17 cellular contexts compared by ENCODE assay signal in the genomic region with DNA sequence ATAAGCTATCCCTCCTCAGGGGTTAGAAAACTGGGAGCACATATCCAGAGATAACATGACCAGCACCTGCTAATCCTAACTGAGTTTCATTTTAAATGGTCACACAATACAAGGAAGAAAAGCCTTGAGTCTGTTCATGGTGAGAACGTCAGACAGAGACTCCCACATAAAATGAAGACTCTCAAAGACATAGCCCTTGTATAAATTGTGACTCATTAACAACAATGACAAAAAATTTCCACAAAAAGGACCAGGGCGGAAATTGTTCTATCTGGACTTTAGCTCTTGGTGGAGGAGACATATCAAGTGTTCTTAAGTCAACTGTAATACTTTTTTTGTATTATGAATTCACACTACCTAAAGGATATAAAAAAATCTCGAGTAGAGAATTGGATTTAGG.
DNase-seq lines count a peak whose midpoint lies in the region; ATAC-seq, FAIRE-seq and TF ChIP-seq lines count a peak whose summit lies in the region.
"Had no signal": no experiment of that assay in that cellular context is flagged by ENCODE, and none has a peak within 500 bp of the region (broad histone marks: within the 10 kb centered on the region; RNA-seq: fewer than 3 reads in every experiment).

No MANE protein-coding gene starts in this region.

- no peak for TF ChIP-seq CTCF in hepatocyte (IDR thresholded peaks at IDR 0.05; ENCODE audit: poor library complexity)
- no peak for TF ChIP-seq CTCF in gastroesophageal sphincter (IDR thresholded peaks at IDR 0.05)

- H3K9me2 ChIP-seq in hepatocyte (replicated peaks; ENCODE audit: insufficient read depth) = no peaks in the 10 kb centered on the region

- no peaks in the 10 kb centered on the region for H3K4me1 Mint-ChIP-seq in activated CD4-positive, alpha-beta memory T cell treated with anti-CD3 and anti-CD28 coated beads for 36 hours (ENCODE audit: low read depth)
- no peaks in the 10 kb centered on the region for H3K4me1 Mint-ChIP-seq in activated CD8-positive, alpha-beta memory T cell treated with anti-CD3 and anti-CD28 coated beads, Interleukin-2, amount 10 ng/mL, durations not matched to agents 7 days and 5 days
- H3K4me1 Mint-ChIP-seq: H9 had no signal

- no peak for FAIRE-seq in small intestine (lab: Jason Lieb, UNC)
- FAIRE-seq: A204.1, D721Med, H1 had no signal

- no peaks in the 10 kb centered on the region for H3K9me3 Mint-ChIP-seq in activated CD4-positive, alpha-beta memory T cell treated with anti-CD3 and anti-CD28 coated beads for 36 hours
- H3K9me3 Mint-ChIP-seq in activated CD8-positive, alpha-beta memory T cell treated with anti-CD3 and anti-CD28 coated beads, Interleukin-2, amount 10 ng/mL, durations not matched to agents 7 days and 5 days (ENCODE audit: low read depth) = no peaks in the 10 kb centered on the region
- H3K9me3 Mint-ChIP-seq: CD4-positive, alpha-beta T cell had no signal

- H4K20me1 ChIP-seq in hepatocyte (ENCODE audit: insufficient read depth, poor library complexity, severe bottlenecking) = no peaks in the 10 kb centered on the region

- no peak for ATAC-seq in gastroesophageal sphincter
- ATAC-seq in activated CD8-positive, alpha-beta memory T cell treated with anti-CD3 and anti-CD28 coated beads, Interleukin-2, amount 10 ng/mL, durations not matched to agents 7 days and 5 days = no peak

- no peaks in the 10 kb centered on the region for H3K36me3 ChIP-seq in hepatocyte (replicated peaks; ENCODE audit: insufficient read depth, low read depth)
- H3K36me3 ChIP-seq in small intestine (ENCODE audit: control insufficient read depth in 2 of 2, insufficient read depth in 2 of 2, low read length in 2 of 2) = no peaks in the 10 kb centered on the region
- H3K36me3 ChIP-seq in gastroesophageal sphincter = no peaks in the 10 kb centered on the region

- no peak overlapping the region for H3K27ac Mint-ChIP-seq in activated CD4-positive, alpha-beta memory T cell treated with anti-CD3 and anti-CD28 coated beads for 36 hours
- H3K27ac Mint-ChIP-seq in activated CD8-positive, alpha-beta memory T cell treated with anti-CD3 and anti-CD28 coated beads, Interleukin-2, amount 10 ng/mL, durations not matched to agents 7 days and 5 days = no peak overlapping the region
- H3K27ac Mint-ChIP-seq: CD4-positive, alpha-beta T cell; H9 had no signal

- H2AFZ ChIP-seq in hepatocyte = no peak overlapping the region

- H3K9me3 ChIP-seq in hepatocyte (ENCODE audit: low read depth) = no peaks in the 10 kb centered on the region
- H3K9me3 ChIP-seq in small intestine (ENCODE audit: control insufficient read depth, low read depth) = no peaks in the 10 kb centered on the region
- H3K9me3 ChIP-seq in gastroesophageal sphincter = no peaks in the 10 kb centered on the region
- H3K9me3 ChIP-seq: Caco-2 had no signal

- intact Hi-C loops in activated CD4-positive, alpha-beta memory T cell treated with anti-CD3 and anti-CD28 coated beads for 36 hours (cut with micrococcal nuclease) = no loop called here

- H3K79me2 ChIP-seq in hepatocyte = no peaks in the 10 kb centered on the region

- H3K4me1 ChIP-seq in hepatocyte (ENCODE audit: insufficient read depth) = no peaks in the 10 kb centered on the region
- H3K4me1 ChIP-seq in small intestine (ENCODE audit: control insufficient read depth in 2 of 2, insufficient read depth in 1 of 2, low read depth in 1 of 2, low read length in 1 of 2) = no peaks in the 10 kb centered on the region
- H3K4me1 ChIP-seq in gastroesophageal sphincter = no peaks in the 10 kb centered on the region
- H3K4me1 ChIP-seq: Caco-2 had no signal

- WGBS in hepatocyte (ENCODE audit: low lambda C conversion rate, missing lambda C conversion rate) = 86% methylated on average over 3 of the region's 3 CpGs
- WGBS in small intestine, 3 donors = 18 to 52% (median 30%) methylated on average over 3 of the region's 3 CpGs
- 82 to 91% methylated on average over 3 of the region's 3 CpGs for WGBS in gastroesophageal sphincter (ENCODE audit: low coverage in 1 of 2), 2 donors

- POLR2A ChIA-PET in activated CD4-positive, alpha-beta memory T cell treated with anti-CD3 and anti-CD28 coated beads for 36 hours (lab: Charles Lee) = no interaction called here

- no peaks in the 10 kb centered on the region for H3K27me3 Mint-ChIP-seq in activated CD4-positive, alpha-beta memory T cell treated with anti-CD3 and anti-CD28 coated beads for 36 hours
- no peaks in the 10 kb centered on the region for H3K27me3 Mint-ChIP-seq in activated CD8-positive, alpha-beta memory T cell treated with anti-CD3 and anti-CD28 coated beads, Interleukin-2, amount 10 ng/mL, durations not matched to agents 7 days and 5 days
- H3K27me3 Mint-ChIP-seq: CD4-positive, alpha-beta T cell had no signal

- no peaks in the 10 kb centered on the region for H3K27me3 ChIP-seq in hepatocyte
- H3K27me3 ChIP-seq in small intestine (ENCODE audit: control insufficient read depth in 2 of 2, insufficient read depth in 2 of 2, low read length in 2 of 2) = no peaks in the 10 kb centered on the region
- no peaks in the 10 kb centered on the region for H3K27me3 ChIP-seq in gastroesophageal sphincter

- H3K4me3 Mint-ChIP-seq in activated CD4-positive, alpha-beta memory T cell treated with anti-CD3 and anti-CD28 coated beads for 36 hours = no peak overlapping the region
- H3K4me3 Mint-ChIP-seq in activated CD8-positive, alpha-beta memory T cell treated with anti-CD3 and anti-CD28 coated beads, Interleukin-2, amount 10 ng/mL, durations not matched to agents 7 days and 5 days = no peak overlapping the region
- H3K4me3 Mint-ChIP-seq: CD4-positive, alpha-beta T cell; H9 had no signal

- CTCF ChIA-PET in activated CD4-positive, alpha-beta memory T cell treated with anti-CD3 and anti-CD28 coated beads for 36 hours (lab: Charles Lee) = no interaction called here
- CTCF ChIA-PET in activated CD8-positive, alpha-beta memory T cell treated with anti-CD3 and anti-CD28 coated beads, Interleukin-2, amount 10 ng/mL, durations not matched to agents 7 days and 5 days (lab: Charles Lee) = no interaction called here

- H3K27ac ChIP-seq in hepatocyte (no peak overlapping the region), small intestine (ENCODE audit: low read depth in 1 of 2, low read length in 1 of 2) (no peak overlapping the region), gastroesophageal sphincter (no peak overlapping the region)
- H3K27ac ChIP-seq: C4-2B had no signal

- TF ChIP-seq EP300 in gastroesophageal sphincter (IDR thresholded peaks at IDR 0.05) = no peak

- no peak for TF ChIP-seq POLR2A in gastroesophageal sphincter (IDR thresholded peaks at IDR 0.05)

- no peak overlapping the region for H3K4me2 ChIP-seq in hepatocyte

- H3K36me3 Mint-ChIP-seq in activated CD4-positive, alpha-beta memory T cell treated with anti-CD3 and anti-CD28 coated beads for 36 hours = no peaks in the 10 kb centered on the region
- H3K36me3 Mint-ChIP-seq in activated CD8-positive, alpha-beta memory T cell treated with anti-CD3 and anti-CD28 coated beads, Interleukin-2, amount 10 ng/mL, durations not matched to agents 7 days and 5 days = no peaks in the 10 kb centered on the region

- H3K4me3 ChIP-seq in hepatocyte (no peak overlapping the region), small intestine (ENCODE audit: low read depth in 1 of 2, low read length in 2 of 2) (no peak overlapping the region), gastroesophageal sphincter (no peak overlapping the region)

- peak; percentile 27 for DNase-seq in DMS53 treated with DMSO at 0.1 percent for 48 hours (lab: John Stamatoyannopoulos, UW; ENCODE audit: unreplicated experiment)
- peak; percentile 38 for DNase-seq in M059J (ENCODE audit: low read depth)
- DNase-seq in hepatocyte (ENCODE audit: low spot score) = peak; percentile 6
- DNase-seq in small intestine = peak; percentile 44
- DNase-seq in activated CD4-positive, alpha-beta memory T cell treated with anti-CD3 and anti-CD28 coated beads for 36 hours = no peak
- DNase-seq in activated CD8-positive, alpha-beta memory T cell treated with anti-CD3 and anti-CD28 coated beads, Interleukin-2, amount 10 ng/mL, durations not matched to agents 7 days and 5 days = no peak
- DNase-seq: AML-193; Caco-2; CD4-positive, alpha-beta T cell; DMS79 treated with DMSO at 0.1 percent for 48 hours; GF-D8; H9 had no signal

Comparison
In these comparisons a context has a peak if more than half of its experiments do, and no peak if none do; other contexts are left out.
1. DNase-seq: peak in DMS53 treated with DMSO at 0.1 percent for 48 hours (single experiment), M059J (single experiment), hepatocyte (single experiment) and small intestine (single experiment); none in activated CD4-positive, alpha-beta memory T cell treated with anti-CD3 and anti-CD28 coated beads for 36 hours (single experiment) and activated CD8-positive, alpha-beta memory T cell treated with anti-CD3 and anti-CD28 coated beads, Interleukin-2, amount 10 ng/mL, durations not matched to agents 7 days and 5 days (single experiment).